In genomic region chr3:46707601-46708011, GRCh38 we compare ENCODE assay signal across 32 cellular contexts. TPM values are rescaled to one million over a fixed set of nuclear protein-coding genes. Genes with fewer than 3 reads are reported as not detected.
A peak's percentile ranks its signal among the peaks of the same experiment; 100 is the strongest.
DNase-seq lines count a peak whose midpoint lies in the region; ATAC-seq and TF ChIP-seq lines count a peak whose summit lies in the region.
"Had no signal": no experiment of that assay in that cellular context is flagged by ENCODE, and none has a peak within 500 bp of the region (broad histone marks: within the 10 kb centered on the region; RNA-seq: fewer than 3 reads in every experiment).

No MANE protein-coding gene starts in this region.

- ATAC-seq in Right ventricle myocardium inferior (no peak), left cardiac atrium (no peak), lower lobe of right lung (no peak), upper lobe of right lung (no peak), GM18867 (IDR thresholded peaks at IDR 0.05; ENCODE audit: unreplicated experiment) (no peak)
- ATAC-seq: foreskin keratinocyte, GM12878, pancreas, right cardiac atrium, SK-N-SH treated with all-trans-retinoic acid at 6 μM for 48 hours had no signal

- intact Hi-C loops in Right ventricle myocardium inferior (cut with DNase I) (loop anchor here (5.0 to 10.0 kb wide), 2 partner anchors 140 to 297 kb away; no protein-coding TSS in a partner anchor), left cardiac atrium (cut with DNase I) (loop anchor here (5.0 to 10.0 kb wide), 3 partner anchors 137 to 297 kb away; no protein-coding TSS in a partner anchor), lower lobe of right lung (cut with DNase I) (loop anchor here (10.0 kb wide), 1 partner anchor 187 kb away; no protein-coding TSS in a partner anchor), upper lobe of right lung (cut with DNase I) (loop anchor here (5.0 kb wide), 1 partner anchor 190 kb away; no protein-coding TSS in a partner anchor)

- H3K36me3 ChIP-seq in lower lobe of right lung (no peaks in the 10 kb centered on the region), upper lobe of right lung (no peaks in the 10 kb centered on the region)
- H3K36me3 ChIP-seq: esophagus squamous epithelium, MG63, pancreas, stomach, thyroid gland had no signal

- H3K4me3 ChIP-seq in coronary artery (no peak overlapping the region), lower lobe of right lung (no peak overlapping the region), upper lobe of right lung (no peak overlapping the region)
- H3K4me3 ChIP-seq: esophagus squamous epithelium, GM12878, MG63, pancreas, stomach, thyroid gland had no signal

- H3K4me1 ChIP-seq in lower lobe of right lung (no peaks in the 10 kb centered on the region), upper lobe of right lung (no peaks in the 10 kb centered on the region)
- H3K4me1 ChIP-seq: pancreas, thyroid gland had no signal

- H3K27me3 ChIP-seq in lower lobe of right lung (ENCODE audit: low read depth), result peaks cover 6% of the 10 kb centered on the region
- H3K27me3 ChIP-seq in upper lobe of right lung, result no peaks in the 10 kb centered on the region
- H3K27me3 ChIP-seq: MG63, pancreas, thyroid gland had no signal

- TF ChIP-seq CTCF in coronary artery (IDR thresholded peaks at IDR 0.05), result no peak
- no peak for TF ChIP-seq CTCF in lower lobe of right lung (IDR thresholded peaks at IDR 0.05)
- TF ChIP-seq CTCF in upper lobe of right lung (IDR thresholded peaks at IDR 0.05), result no peak

- DNase-seq in Right ventricle myocardium inferior (ENCODE audit: missing footprints), result peak; percentile 56
- no peak for DNase-seq in left cardiac atrium
- DNase-seq in coronary artery (ENCODE audit: low spot score), result peak; percentile 41
- peak; percentile 33 for DNase-seq in lower lobe of right lung
- DNase-seq in upper lobe of right lung, result peak; percentile 52
- DNase-seq in NCI-H146 treated with DMSO at 0.1 percent for 48 hours (lab: John Stamatoyannopoulos, UW; ENCODE audit: unreplicated experiment), result no peak
- DNase-seq: activated CD4-positive, alpha-beta memory T cell treated with anti-CD3 and anti-CD28 coated beads, Interleukin-2, amount 10 ng/mL, durations not matched to agents 7 days and 5 days; activated CD4-positive, CD25-positive, alpha-beta regulatory T cell; activated naive CD4-positive, alpha-beta T cell; amygdala; COR-L47; esophagus squamous epithelium; foreskin keratinocyte; MG63; NCI-H1105; NCI-H1930; NCI-H2171 treated with DMSO at 0.1 percent for 48 hours; NCI-H524; nephron progenitor cell; OCI-M1; stimulated activated CD4-positive, alpha-beta T cell treated with anti-CD3 and anti-CD28 coated beads, Interleukin-4, amount 100 ng/mL, for 1 hour; stomach; thyroid gland had no signal

- H3K27ac ChIP-seq in coronary artery (no peak overlapping the region), lower lobe of right lung (no peak overlapping the region), upper lobe of right lung (no peak overlapping the region)
- H3K27ac ChIP-seq: C4-2B, esophagus squamous epithelium, foreskin keratinocyte, KMS-11, pancreas, RWPE1, stomach, thyroid gland had no signal

- H3K9me3 ChIP-seq in lower lobe of right lung (no peaks in the 10 kb centered on the region), upper lobe of right lung (no peaks in the 10 kb centered on the region)
- H3K9me3 ChIP-seq: esophagus squamous epithelium, MG63, pancreas, stomach, thyroid gland had no signal

RNA-seq across cellular contexts. Expression of gene TMIE, which starts 6.4 kb away (rescaled TPM):
- total RNA-seq in Right ventricle myocardium inferior, result 0.89 TPM
- total RNA-seq in left cardiac atrium, result under 1 TPM; 0.44 to 0.91 TPM
- total RNA-seq in lower lobe of right lung, result 1.0 TPM
- 1.7 TPM for total RNA-seq in upper lobe of right lung
- total RNA-seq: foreskin keratinocyte, GM12878 had no signal

RNA-seq across cellular contexts. Expression of gene PRSS50, which starts 10.1 kb away (rescaled TPM):
- total RNA-seq in Right ventricle myocardium inferior, result 0.11 TPM
- not detected for total RNA-seq in left cardiac atrium
- total RNA-seq in lower lobe of right lung, result 0.41 TPM
- 0.20 TPM for total RNA-seq in upper lobe of right lung
- total RNA-seq: activated CD4-positive, alpha-beta memory T cell treated with anti-CD3 and anti-CD28 coated beads, Interleukin-2, amount 10 ng/mL, durations not matched to agents 7 days and 5 days; chondrocyte; foreskin keratinocyte; GM12878 had no signal

RNA-seq across cellular contexts. Expression of gene ALS2CL, which starts 14.1 kb away (rescaled TPM):
- total RNA-seq in Right ventricle myocardium inferior (36.9 TPM), left cardiac atrium (10 to 100 TPM; 17.3 to 23.8 TPM), lower lobe of right lung (59.7 TPM), upper lobe of right lung (64.5 TPM)

Comparison
In these comparisons a context has a peak if more than half of its experiments do, and no peak if none do; other contexts are left out.
1. DNase-seq: peak in Right ventricle myocardium inferior (single experiment), coronary artery (single experiment), lower lobe of right lung (single experiment) and upper lobe of right lung (single experiment); none in left cardiac atrium (single experiment) and NCI-H146 treated with DMSO at 0.1 percent for 48 hours (single experiment).